ENCODE assay signal across 6 cellular contexts in genomic region chr16:63650550-63650949, GRCh38.
"Had no signal": no experiment of that assay in that cellular context is flagged by ENCODE, and none has a peak within 500 bp of the region (broad histone marks: within the 10 kb centered on the region; RNA-seq: fewer than 3 reads in every experiment).

No MANE protein-coding gene starts in this region.

- H3K27ac Mint-ChIP-seq: IgD-negative memory B cell had no signal

- H3K4me3 Mint-ChIP-seq: IgD-negative memory B cell had no signal

- H3K4me1 Mint-ChIP-seq: IgD-negative memory B cell had no signal

- H3K27me3 Mint-ChIP-seq: IgD-negative memory B cell had no signal

- H3K36me3 Mint-ChIP-seq: IgD-negative memory B cell had no signal

- ATAC-seq: HepG2, K562 had no signal

- DNase-seq: IMR-90, KBM-7, KG1 had no signal
